ENCODE assay signal across 12 cellular contexts in genomic region chr19:51726049-51726448, GRCh38. TPM values are rescaled to one million over a fixed set of nuclear protein-coding genes. Genes with fewer than 3 reads are reported as not detected.
DNase-seq lines count a peak whose midpoint lies in the region; ATAC-seq, FAIRE-seq and TF ChIP-seq lines count a peak whose summit lies in the region.
"Had no signal": no experiment of that assay in that cellular context is flagged by ENCODE, and none has a peak within 500 bp of the region (broad histone marks: within the 10 kb centered on the region; RNA-seq: fewer than 3 reads in every experiment).

No MANE protein-coding gene starts in this region.

- WGBS in H1 (ENCODE audit: extremely low coverage in 1 of 2, insufficient coverage in 1 of 2, insufficient read length in 1 of 2, insufficient replicate concordance in 2 of 2, low coverage in 1 of 2, low lambda C conversion rate in 2 of 2, missing lambda C conversion rate in 1 of 2), 2 experiments, result 76% methylated on average over 3 of the region's 14 CpGs; no CpG with 5 or more reads in 1 of the 2 experiments
- 37% methylated on average over 4 to 14 of the region's 14 CpGs for WGBS in upper lobe of left lung, 2 donors

- H3K27ac Mint-ChIP-seq in osteocyte (ENCODE audit: unreplicated experiment), result no peak overlapping the region

- DNase-seq in MV-4-11 (lab: John Stamatoyannopoulos, UW) (peak; percentile 88), H1 (ENCODE audit: low read depth in 1 of 2, low spot score in 2 of 2) (no peak), left lung (peak in 1 of 2 donors; percentile 39), upper lobe of left lung (peak in 1 of 2 donors; percentile 88), osteocyte (ENCODE audit: extremely low spot score, unreplicated experiment) (no peak), NCI-H446 treated with DMSO at 0.1 percent for 48 hours (lab: John Stamatoyannopoulos, UW) (no peak)
- DNase-seq: NCI-H1436 treated with DMSO at 0.1 percent for 48 hours, T-helper 9 cell had no signal

- TF ChIP-seq CTCF in H1 (IDR thresholded peaks at IDR 0.05; ENCODE audit: control extremely low read depth in 1 of 3, insufficient read depth in 1 of 3, low read depth in 1 of 3, low read length in 3 of 3) (no peak), left lung (IDR thresholded peaks at IDR 0.05) (no peak), upper lobe of left lung (IDR thresholded peaks at IDR 0.05) (no peak), osteocyte (IDR thresholded peaks at IDR 0.05) (no peak)

- H3K4me3 ChIP-seq in H1 (ENCODE audit: extremely low read depth in 1 of 4, insufficient read depth in 2 of 4, low read depth in 3 of 4, low read length in 4 of 4), result no peak overlapping the region
- no peak overlapping the region for H3K4me3 ChIP-seq in left lung
- no peak overlapping the region for H3K4me3 ChIP-seq in upper lobe of left lung
- H3K4me3 ChIP-seq: adrenal gland, GM12878 had no signal

- peaks cover 0 to 7% of the 10 kb centered on the region in 2 experiments; a peak in 1 of 4 replicates for H3K9me3 ChIP-seq in H1 (ENCODE audit: insufficient read depth in 2 of 2, low read depth in 1 of 2, low read length in 1 of 2)
- H3K9me3 ChIP-seq in left lung, result peaks cover 0 to 6% of the 10 kb centered on the region in 2 donors
- H3K9me3 ChIP-seq in upper lobe of left lung, result peaks cover 0 to 4% (median 0%) of the 10 kb centered on the region in 4 donors
- H3K9me3 ChIP-seq: adrenal gland had no signal

- TF ChIP-seq POLR2A in H1 (IDR thresholded peaks at IDR 0.05; ENCODE audit: control extremely low read depth in 1 of 2, low read depth in 2 of 2, low read length in 2 of 2) (no peak), upper lobe of left lung (IDR thresholded peaks at IDR 0.05) (no peak)

- H3K4me3 Mint-ChIP-seq in osteocyte (ENCODE audit: unreplicated experiment), result no peak overlapping the region

- no peak overlapping the region for H2BK20ac ChIP-seq in H1 (ENCODE audit: low read length)

- H3K27ac ChIP-seq in H1 (ENCODE audit: low read depth, low read length) (no peak overlapping the region), left lung (no peak overlapping the region), upper lobe of left lung (no peak overlapping the region)
- H3K27ac ChIP-seq: adrenal gland had no signal

- intact Hi-C loops in left lung (cut with DNase I), result no loop called here

- H3K23me2 ChIP-seq in H1 (ENCODE audit: low read depth, low read length), result no peaks in the 10 kb centered on the region; the same call in 1 of the 2 replicates

- POLR2A ChIA-PET in H1 (lab: Charles Lee; ENCODE audit: partially characterized antibody), result interaction anchor here (1.1 kb wide), 1 partner anchor 18 kb away, joined by 4 read pairs; no protein-coding TSS in a partner anchor

- peaks cover 10% of the 10 kb centered on the region for H3K4me1 Mint-ChIP-seq in osteocyte (ENCODE audit: unreplicated experiment)

- H2AK5ac ChIP-seq in H1 (ENCODE audit: low read depth, low read length), result no peak overlapping the region

- no peak for TF ChIP-seq RAD21 in H1 (IDR thresholded peaks at IDR 0.05 in 1 of 2, conservative IDR thresholded peaks at IDR 0.05 in 1 of 2; ENCODE audit: low read depth in 2 of 2, low read length in 2 of 2)

- H2BK15ac ChIP-seq in H1 (ENCODE audit: low read length), result no peak overlapping the region

- no peaks in the 10 kb centered on the region for H3K79me2 ChIP-seq in H1 (ENCODE audit: control insufficient read depth in 1 of 2, insufficient read depth in 2 of 2, low read length in 2 of 2)

- H3K4me2 ChIP-seq in H1 (ENCODE audit: insufficient read depth in 1 of 2, low read depth in 2 of 2, low read length in 2 of 2), result no peak overlapping the region; a peak in 1 of 4 replicates

- no peaks in the 10 kb centered on the region for H4K20me1 ChIP-seq in H1 (replicated peaks in 1 of 2; ENCODE audit: control insufficient read depth in 1 of 2, insufficient read depth in 2 of 2, low read length in 2 of 2)

- no peak for TF ChIP-seq EP300 in H1 (IDR thresholded peaks at IDR 0.05; ENCODE audit: borderline replicate concordance in 1 of 2, low read depth in 2 of 2, low read length in 2 of 2)
- no peak for TF ChIP-seq EP300 in upper lobe of left lung (IDR thresholded peaks at IDR 0.05)

- H2BK120ac ChIP-seq in H1 (replicated peaks; ENCODE audit: low read depth, low read length), result no peak overlapping the region

- peaks cover 10% of the 10 kb centered on the region for H3K9me3 Mint-ChIP-seq in osteocyte (ENCODE audit: unreplicated experiment)

- H3K36me3 ChIP-seq in H1 (ENCODE audit: control insufficient read depth in 2 of 4, insufficient read depth in 4 of 4, low read length in 3 of 4) (no peaks in the 10 kb centered on the region), left lung (no peaks in the 10 kb centered on the region), upper lobe of left lung (no peaks in the 10 kb centered on the region)
- H3K36me3 ChIP-seq: adrenal gland had no signal

- H3K56ac ChIP-seq in H1 (replicated peaks; ENCODE audit: insufficient read length, low read depth, low read length), result no peak overlapping the region

- H3K27me3 ChIP-seq in H1 (replicated peaks in 1 of 4; ENCODE audit: control insufficient read depth in 3 of 4, extremely low read depth in 1 of 4, insufficient read depth in 3 of 4, low read length in 3 of 4), result peaks cover 0 to 2% (median 0%) of the 10 kb centered on the region in 4 experiments; a peak in 2 of 7 replicates
- H3K27me3 ChIP-seq in left lung, result peaks cover 14 to 91% of the 10 kb centered on the region in 2 donors
- peaks cover 0 to 11% (median 4%) of the 10 kb centered on the region in 4 donors for H3K27me3 ChIP-seq in upper lobe of left lung

- H4K8ac ChIP-seq in H1 (ENCODE audit: extremely low read depth, insufficient read depth, low read length), result 0 out of 2 replicates have a peak overlapping the region, but pooled peaks have one; percentile 9

- H3K18ac ChIP-seq in H1 (ENCODE audit: extremely low read depth, low read length), result no peak overlapping the region

- peaks cover 24% of the 10 kb centered on the region for H3K27me3 Mint-ChIP-seq in osteocyte (ENCODE audit: unreplicated experiment)

- no peak overlapping the region for H2BK5ac ChIP-seq in H1 (ENCODE audit: low read depth, low read length)

- ATAC-seq in left lung (peak; percentile 82), upper lobe of left lung (ENCODE audit: low FRiP score in 2 of 2) (peak; percentile 52 to 87), GM21737 (IDR thresholded peaks at IDR 0.05; ENCODE audit: unreplicated experiment) (no peak), HG02852 (IDR thresholded peaks at IDR 0.05; ENCODE audit: unreplicated experiment) (no peak)
- ATAC-seq: GM12878 had no signal

- no peaks in the 10 kb centered on the region for H3K79me1 ChIP-seq in H1 (ENCODE audit: low read depth, low read length)

- no peak overlapping the region for H3K14ac ChIP-seq in H1 (ENCODE audit: insufficient read length)

- H3K4me1 ChIP-seq in H1 (replicated peaks in 1 of 4; ENCODE audit: control insufficient read depth in 3 of 4, insufficient read depth in 4 of 4, low read length in 3 of 4) (peaks cover 0 to 7% (median 2%) of the 10 kb centered on the region in 4 experiments; a peak in 3 of 7 replicates), left lung (no peaks in the 10 kb centered on the region), upper lobe of left lung (no peaks in the 10 kb centered on the region)
- H3K4me1 ChIP-seq: adrenal gland had no signal

- CTCF ChIA-PET in H1 (lab: Charles Lee; ENCODE audit: partially characterized antibody), result interaction anchor here (1.0 to 1.7 kb wide), 5 partner anchors 8 to 52 kb away, joined by 3 to 5 read pairs (median 3); no protein-coding TSS in a partner anchor

- no peak overlapping the region for H3K23ac ChIP-seq in H1 (ENCODE audit: insufficient read length)

- no peak for FAIRE-seq in H1 (lab: Jason Lieb, UNC)
- FAIRE-seq: GM12878 had no signal

- H3K9ac ChIP-seq in H1 (replicated peaks in 1 of 4; ENCODE audit: extremely low read depth in 1 of 4, low read depth in 3 of 4, low read length in 3 of 4), result no peak overlapping the region

- no peak overlapping the region for H2BK12ac ChIP-seq in H1 (ENCODE audit: low read depth, low read length)

- H4K91ac ChIP-seq in H1 (replicated peaks; ENCODE audit: insufficient read length, low read length), result no peak overlapping the region

- no peak overlapping the region; the same call in 1 of the 2 replicates for H2AFZ ChIP-seq in H1 (ENCODE audit: low read length)

- no peak overlapping the region for H4K5ac ChIP-seq in H1 (ENCODE audit: insufficient read length, low read depth, low read length)

- no peaks in the 10 kb centered on the region for H3K36me3 Mint-ChIP-seq in osteocyte (ENCODE audit: unreplicated experiment)

- no peak overlapping the region for H3K4ac ChIP-seq in H1 (replicated peaks; ENCODE audit: insufficient read length, low read depth, low read length)

RNA-seq across cellular contexts. Expression of gene HAS1, which starts 2.3 kb away (rescaled TPM):
- total RNA-seq in H1 (2021; fragmentation: NEBNext Ultra II Directional; extraction: Animal tissue kit (Norgen Biotek cat#: 25700)), result 0.19 TPM in 1 of 2 replicates, not detected in the other
- polyA plus RNA-seq in H1 (2011; rRNA removed), result 1.5 and 1.9 TPM in 2 replicates
- 1.2 TPM for polyA plus RNA-seq in H1 (2011; cell fraction: cytosol; rRNA removed)
- polyA plus RNA-seq in H1 (2011; cell fraction: nucleus; rRNA removed), result 1.6 TPM
- 0.76 to 1.2 TPM (median 1.00 TPM) in 4 replicates for polyA plus RNA-seq in H1 (2012, experiment 1 of 2)
- polyA plus RNA-seq in H1 (2012, experiment 2 of 2), result 1.2 TPM
- polyA plus RNA-seq in H1 (2013, experiment 1 of 2), result 0.51 TPM
- 0.28 TPM for polyA plus RNA-seq in H1 (2013, experiment 2 of 2)
- 0.19 and 0.32 TPM in 2 replicates for polyA minus RNA-seq in H1 (2011; rRNA and poly(A)+ RNA removed)
- not detected for polyA minus RNA-seq in H1 (2011; cell fraction: cytosol; rRNA and poly(A)+ RNA removed)
- polyA minus RNA-seq in H1 (2011; cell fraction: nucleus; rRNA and poly(A)+ RNA removed), result 1.5 TPM
- total RNA-seq in left lung (under 1 TPM; 0.26 to 0.50 TPM), upper lobe of left lung (1 to 10 TPM in 2 of 6 donors, under 1 TPM in 1, not detected in 3; 0.30 to 1.9 (median 1.8) TPM), osteocyte (not detected in 2 replicates)
- total RNA-seq: GM12878 had no signal
- polyA plus RNA-seq: GM12878 had no signal

RNA-seq across cellular contexts. Expression of gene FPR1, which starts 25.6 kb away (rescaled TPM):
- not detected in 2 replicates for total RNA-seq in H1 (2021; fragmentation: NEBNext Ultra II Directional; extraction: Animal tissue kit (Norgen Biotek cat#: 25700))
- polyA plus RNA-seq in H1 (2011; rRNA removed), result 0.11 TPM in 1 of 2 replicates, not detected in the other
- not detected for polyA plus RNA-seq in H1 (2011; cell fraction: cytosol; rRNA removed)
- not detected for polyA plus RNA-seq in H1 (2011; cell fraction: nucleus; rRNA removed)
- polyA plus RNA-seq in H1 (2012, experiment 1 of 2), result not detected in 4 replicates
- polyA plus RNA-seq in H1 (2012, experiment 2 of 2), result not detected
- not detected for polyA plus RNA-seq in H1 (2013, experiment 1 of 2)
- not detected for polyA plus RNA-seq in H1 (2013, experiment 2 of 2)
- polyA minus RNA-seq in H1 (2011; rRNA and poly(A)+ RNA removed), result not detected in 2 replicates
- not detected for polyA minus RNA-seq in H1 (2011; cell fraction: cytosol; rRNA and poly(A)+ RNA removed)
- polyA minus RNA-seq in H1 (2011; cell fraction: nucleus; rRNA and poly(A)+ RNA removed), result not detected
- total RNA-seq in left lung (100 to 1,000 TPM in 1 of 2 donors, 10 to 100 TPM in 1; 20.0 to 193 TPM), upper lobe of left lung (100 to 1,000 TPM in 1 of 6 donors, 10 to 100 TPM in 5; 17.0 to 105 (median 39.8) TPM), osteocyte (not detected in 2 replicates)
- total RNA-seq: GM12878 had no signal
- polyA plus RNA-seq: GM12878 had no signal

RNA-seq across cellular contexts. Expression of gene SPACA6, which starts 32.9 kb away (rescaled TPM):
- 4.1 and 7.5 TPM in 2 replicates for total RNA-seq in H1 (2021; fragmentation: NEBNext Ultra II Directional; extraction: Animal tissue kit (Norgen Biotek cat#: 25700))
- 7.1 and 9.7 TPM in 2 replicates for polyA plus RNA-seq in H1 (2011; rRNA removed)
- 8.5 TPM for polyA plus RNA-seq in H1 (2011; cell fraction: cytosol; rRNA removed)
- 23.1 TPM for polyA plus RNA-seq in H1 (2011; cell fraction: nucleus; rRNA removed)
- polyA plus RNA-seq in H1 (2012, experiment 1 of 2), result 6.3 to 8.0 TPM (median 7.3 TPM) in 4 replicates
- polyA plus RNA-seq in H1 (2012, experiment 2 of 2), result 6.1 TPM
- 4.7 TPM for polyA plus RNA-seq in H1 (2013, experiment 1 of 2)
- 4.4 TPM for polyA plus RNA-seq in H1 (2013, experiment 2 of 2)
- polyA minus RNA-seq in H1 (2011; rRNA and poly(A)+ RNA removed), result 1.3 and 2.3 TPM in 2 replicates
- 1.4 TPM for polyA minus RNA-seq in H1 (2011; cell fraction: cytosol; rRNA and poly(A)+ RNA removed)
- polyA minus RNA-seq in H1 (2011; cell fraction: nucleus; rRNA and poly(A)+ RNA removed), result 7.4 TPM
- 10 to 100 TPM; 15.9 to 27.3 TPM for total RNA-seq in left lung
- total RNA-seq in upper lobe of left lung, result 100 to 1,000 TPM in 1 of 6 donors, 10 to 100 TPM in 4, 1 to 10 TPM in 1; 6.2 to 157 (median 19.7) TPM
- total RNA-seq in osteocyte, result 32.2 and 36.9 TPM in 2 replicates

RNA-seq across cellular contexts. Expression of gene FPR2, which starts 34.9 kb away (rescaled TPM):
- total RNA-seq in H1 (2021; fragmentation: NEBNext Ultra II Directional; extraction: Animal tissue kit (Norgen Biotek cat#: 25700)), result not detected in 2 replicates
- 0.05 and 0.17 TPM in 2 replicates for polyA plus RNA-seq in H1 (2011; rRNA removed)
- polyA plus RNA-seq in H1 (2011; cell fraction: cytosol; rRNA removed), result 0.10 TPM
- 0.26 TPM for polyA plus RNA-seq in H1 (2011; cell fraction: nucleus; rRNA removed)
- 0.24 to 0.52 TPM in 2 of 4 replicates, not detected in the others for polyA plus RNA-seq in H1 (2012, experiment 1 of 2)
- not detected for polyA plus RNA-seq in H1 (2012, experiment 2 of 2)
- 0.49 TPM for polyA plus RNA-seq in H1 (2013, experiment 1 of 2)
- polyA plus RNA-seq in H1 (2013, experiment 2 of 2), result 0.53 TPM
- polyA minus RNA-seq in H1 (2011; rRNA and poly(A)+ RNA removed), result 0.63 and 0.71 TPM in 2 replicates
- polyA minus RNA-seq in H1 (2011; cell fraction: cytosol; rRNA and poly(A)+ RNA removed), result not detected
- polyA minus RNA-seq in H1 (2011; cell fraction: nucleus; rRNA and poly(A)+ RNA removed), result not detected
- total RNA-seq in left lung (10 to 100 TPM in 1 of 2 donors, 1 to 10 TPM in 1; 5.9 to 41.7 TPM), upper lobe of left lung (10 to 100 TPM in 3 of 6 donors, 1 to 10 TPM in 3; 4.2 to 52.4 (median 20.5) TPM), osteocyte (not detected in 2 replicates)
- total RNA-seq: GM12878 had no signal
- polyA plus RNA-seq: GM12878 had no signal

Comparison
In these comparisons a context has a peak if more than half of its experiments do, and no peak if none do; other contexts are left out.
1. ATAC-seq: peak in left lung (single experiment) and upper lobe of left lung (2 of 2); none in GM21737 (single experiment) and HG02852 (single experiment).
2. RNA of gene FPR1, which starts 25.6 kb away (total RNA-seq): 20.0 to 193 TPM in left lung and 17.0 to 105 TPM in upper lobe of left lung; not detected in H1 and not detected in osteocyte; every median in the first group is over 10 times any median in the second.